ENCODE assay signal across 17 cellular contexts in genomic region chr2:120920438-120920814, GRCh38.
A peak's percentile ranks its signal among the peaks of the same experiment; 100 is the strongest.
DNase-seq lines count a peak whose midpoint lies in the region; ATAC-seq and TF ChIP-seq lines count a peak whose summit lies in the region.
"Had no signal": no experiment of that assay in that cellular context is flagged by ENCODE, and none has a peak within 500 bp of the region (broad histone marks: within the 10 kb centered on the region; RNA-seq: fewer than 3 reads in every experiment).

No MANE protein-coding gene starts in this region.

- TF ChIP-seq CTCF in GM23338 (conservative IDR thresholded peaks at IDR 0.05; ENCODE audit: low read depth in 2 of 2) (no peak), chondrocyte (IDR thresholded peaks at IDR 0.05) (no peak), mucosa of descending colon (IDR thresholded peaks at IDR 0.05) (no peak), endothelial cell (IDR thresholded peaks at IDR 0.05; ENCODE audit: unreplicated experiment) (no peak)

- H3K4me1 ChIP-seq in GM23338 (ENCODE audit: insufficient read depth) (no peaks in the 10 kb centered on the region), mesenchymal stem cell (ENCODE audit: control insufficient read depth, insufficient read depth, low read depth, low read length) (peaks cover 38% of the 10 kb centered on the region), skeletal muscle tissue (ENCODE audit: control insufficient read depth in 3 of 3, insufficient read depth in 3 of 3, low read length in 3 of 3) (peaks cover 21 to 42% (median 28%) of the 10 kb centered on the region in 3 donors), mucosa of descending colon (ENCODE audit: low read depth) (no peaks in the 10 kb centered on the region)
- H3K4me1 ChIP-seq: colonic mucosa had no signal

- WGBS in mesenchymal stem cell: 86% methylated on average over 7 of the region's 7 CpGs

- H3K4ac ChIP-seq in mesenchymal stem cell (ENCODE audit: low read depth in 1 of 2, low read length in 2 of 2): no peak overlapping the region

- peaks cover 5% of the 10 kb centered on the region for H3K27me3 Mint-ChIP-seq in GM23338 (ENCODE audit: insufficient read depth, low read depth, poor library complexity)
- no peaks in the 10 kb centered on the region for H3K27me3 Mint-ChIP-seq in chondrocyte (ENCODE audit: low read depth)
- peaks cover 9% of the 10 kb centered on the region for H3K27me3 Mint-ChIP-seq in endothelial cell (ENCODE audit: unreplicated experiment)
- H3K27me3 Mint-ChIP-seq: stimulated activated naive CD8-positive, alpha-beta T cell treated with anti-CD3 and anti-CD28 coated beads, Interleukin-15, amount 100 ng/mL, for 72 hours had no signal

- H2BK12ac ChIP-seq in mesenchymal stem cell (ENCODE audit: low read length in 2 of 2): peak overlapping the region in 1 of 2 experiments; percentile 23

- peak overlapping the region; percentile 29 for H4K8ac ChIP-seq in mesenchymal stem cell (ENCODE audit: low read length)

- ATAC-seq in GM23338: no peak
- ATAC-seq in HG02642 (IDR thresholded peaks at IDR 0.05; ENCODE audit: poor library complexity, unreplicated experiment): no peak
- ATAC-seq in mucosa of descending colon: no peak
- ATAC-seq: GM12878; stimulated activated naive CD8-positive, alpha-beta T cell treated with anti-CD3 and anti-CD28 coated beads, Interleukin-15, amount 100 ng/mL, for 72 hours; T-cell had no signal

- H3K4me3 Mint-ChIP-seq in GM23338: no peak overlapping the region
- peak overlapping the region; percentile 62 for H3K4me3 Mint-ChIP-seq in chondrocyte (ENCODE audit: unreplicated experiment)
- no peak overlapping the region for H3K4me3 Mint-ChIP-seq in endothelial cell (ENCODE audit: unreplicated experiment)
- H3K4me3 Mint-ChIP-seq: activated T-helper 1 cell treated with anti-CD3 and anti-CD28 coated beads, Interleukin-12 subunit alpha, Interleukin-12 subunit beta, Interleukin-2, Interleukin-4 antibody, amounts not matched to agents 30 ng/mL and 10 ng/mL and 1 ng/mL, durations not matched to agents 14 hours and 24 hours and 36 hours; stimulated activated naive CD8-positive, alpha-beta T cell treated with anti-CD3 and anti-CD28 coated beads, Interleukin-15, amount 100 ng/mL, for 72 hours; T-cell had no signal

- H3K9me3 ChIP-seq in mesenchymal stem cell (ENCODE audit: control insufficient read depth, low read length): no peaks in the 10 kb centered on the region
- H3K9me3 ChIP-seq in skeletal muscle tissue (ENCODE audit: control insufficient read depth in 3 of 3, low read length in 3 of 3): no peaks in the 10 kb centered on the region
- no peaks in the 10 kb centered on the region for H3K9me3 ChIP-seq in mucosa of descending colon
- H3K9me3 ChIP-seq: colonic mucosa, ovary had no signal

- H3K23ac ChIP-seq in mesenchymal stem cell (ENCODE audit: low read length in 2 of 2): no peak overlapping the region

- H4K20me1 ChIP-seq in GM23338 (replicated peaks; ENCODE audit: insufficient read depth): peaks cover 13% of the 10 kb centered on the region; the same call in 1 of the 2 replicates

- no peaks in the 10 kb centered on the region for H3K36me3 Mint-ChIP-seq in GM23338 (ENCODE audit: low read depth)
- H3K36me3 Mint-ChIP-seq in chondrocyte (ENCODE audit: low read depth): peaks cover 4% of the 10 kb centered on the region
- no peaks in the 10 kb centered on the region for H3K36me3 Mint-ChIP-seq in endothelial cell (ENCODE audit: low read depth, unreplicated experiment)
- H3K36me3 Mint-ChIP-seq: T-cell had no signal

- H3K18ac ChIP-seq in mesenchymal stem cell (ENCODE audit: low read depth in 1 of 2, low read length in 2 of 2): peak overlapping the region in 1 of 2 experiments; percentile 92

- H3F3A ChIP-seq in GM23338 (replicated peaks; ENCODE audit: low read depth): peaks cover 3% of the 10 kb centered on the region; the same call in 1 of the 2 replicates

- H3K27me3 ChIP-seq in GM23338 (ENCODE audit: insufficient read depth) (no peaks in the 10 kb centered on the region), mesenchymal stem cell (ENCODE audit: control insufficient read depth in 1 of 2, insufficient read depth in 1 of 2, low read length in 2 of 2) (no peaks in the 10 kb centered on the region), skeletal muscle tissue (ENCODE audit: control insufficient read depth in 3 of 3, insufficient read depth in 3 of 3, low read length in 3 of 3) (no peaks in the 10 kb centered on the region)
- H3K27me3 ChIP-seq: colonic mucosa, ovary had no signal

- no peak overlapping the region for H3K14ac ChIP-seq in mesenchymal stem cell (ENCODE audit: low read length in 2 of 2)

- no peak overlapping the region for H2AFZ ChIP-seq in GM23338
- H2AFZ ChIP-seq in mesenchymal stem cell (ENCODE audit: low read depth, low read length): no peak overlapping the region

- no peak overlapping the region for H2AK5ac ChIP-seq in mesenchymal stem cell (ENCODE audit: low read length, severe bottlenecking)

- H4K91ac ChIP-seq in mesenchymal stem cell (ENCODE audit: low read length): no peak overlapping the region

- peaks cover 13% of the 10 kb centered on the region for H3K79me2 ChIP-seq in GM23338 (replicated peaks; ENCODE audit: insufficient read depth)

- no peaks in the 10 kb centered on the region for H3K9me2 ChIP-seq in GM23338 (ENCODE audit: insufficient read depth)

- DNase-seq in GM23338 (ENCODE audit: low spot score): no peak
- DNase-seq in chondrocyte (ENCODE audit: low spot score): no peak
- no peak for DNase-seq in mesenchymal stem cell
- no peak for DNase-seq in mucosa of descending colon
- no peak for DNase-seq in activated CD4-positive, alpha-beta T cell treated with anti-CD3 and anti-CD28 coated beads for 1 hour
- DNase-seq in endothelial cell (ENCODE audit: low spot score): no peak
- DNase-seq: colonic mucosa; NCI-H1105 treated with DMSO at 0.1 percent for 48 hours; NCI-H82; stimulated activated CD4-positive, alpha-beta T cell treated with anti-CD3 and anti-CD28 coated beads, Interleukin-15, amount 100 ng/mL, for 24 hours; stimulated activated naive CD8-positive, alpha-beta T cell treated with anti-CD3 and anti-CD28 coated beads, Interleukin-15, amount 100 ng/mL, for 72 hours; T-cell had no signal

- H3K4me3 ChIP-seq in GM23338 (no peak overlapping the region), mesenchymal stem cell (ENCODE audit: insufficient read depth in 1 of 2, low read depth in 1 of 2, low read length in 2 of 2) (no peak overlapping the region), skeletal muscle tissue (ENCODE audit: low read length in 3 of 3) (peak overlapping the region in 1 of 3 donors; percentile 47), mucosa of descending colon (no peak overlapping the region)
- H3K4me3 ChIP-seq: colonic mucosa, GM12878, ovary had no signal

- intact Hi-C loops in mucosa of descending colon (cut with DNase I, micrococcal nuclease): no loop called here

- H3K27ac ChIP-seq in GM23338 (ENCODE audit: low read depth): no peak overlapping the region
- H3K27ac ChIP-seq in mesenchymal stem cell (ENCODE audit: low read length, poor library complexity, severe bottlenecking): peak overlapping the region; percentile 88
- peak overlapping the region; percentile 83 for H3K27ac ChIP-seq in skeletal muscle tissue (ENCODE audit: low read depth, low read length)
- H3K27ac ChIP-seq: colonic mucosa had no signal

- peak overlapping the region; percentile 89 for H3K27ac Mint-ChIP-seq in GM23338
- peak overlapping the region; percentile 100 for H3K27ac Mint-ChIP-seq in chondrocyte (ENCODE audit: unreplicated experiment)
- no peak overlapping the region for H3K27ac Mint-ChIP-seq in endothelial cell (ENCODE audit: unreplicated experiment)
- H3K27ac Mint-ChIP-seq: activated T-helper 1 cell treated with anti-CD3 and anti-CD28 coated beads, Interleukin-12 subunit alpha, Interleukin-12 subunit beta, Interleukin-2, Interleukin-4 antibody, amounts not matched to agents 30 ng/mL and 10 ng/mL and 1 ng/mL, durations not matched to agents 14 hours and 24 hours and 36 hours; stimulated activated naive CD8-positive, alpha-beta T cell treated with anti-CD3 and anti-CD28 coated beads, Interleukin-15, amount 100 ng/mL, for 72 hours; T-cell had no signal

- H3K9me3 Mint-ChIP-seq in GM23338 (no peaks in the 10 kb centered on the region), chondrocyte (ENCODE audit: low read depth) (no peaks in the 10 kb centered on the region), endothelial cell (ENCODE audit: unreplicated experiment) (no peaks in the 10 kb centered on the region)
- H3K9me3 Mint-ChIP-seq: activated T-helper 1 cell treated with anti-CD3 and anti-CD28 coated beads, Interleukin-12 subunit alpha, Interleukin-12 subunit beta, Interleukin-2, Interleukin-4 antibody, amounts not matched to agents 30 ng/mL and 10 ng/mL and 1 ng/mL, durations not matched to agents 14 hours and 24 hours and 36 hours; stimulated activated naive CD8-positive, alpha-beta T cell treated with anti-CD3 and anti-CD28 coated beads, Interleukin-15, amount 100 ng/mL, for 72 hours; T-cell had no signal

- H2BK5ac ChIP-seq in mesenchymal stem cell (ENCODE audit: low read depth, low read length, poor library complexity, severe bottlenecking): peak overlapping the region; percentile 67

- no peaks in the 10 kb centered on the region for H3K36me3 ChIP-seq in GM23338 (ENCODE audit: insufficient read depth)
- H3K36me3 ChIP-seq in mesenchymal stem cell (ENCODE audit: control insufficient read depth in 1 of 2, insufficient read depth in 2 of 2, low read depth in 1 of 2, low read length in 2 of 2): peaks cover 11 to 18% of the 10 kb centered on the region in 2 experiments
- peaks cover 0 to 4% (median 0%) of the 10 kb centered on the region in 3 donors for H3K36me3 ChIP-seq in skeletal muscle tissue (ENCODE audit: control insufficient read depth in 3 of 3, insufficient read depth in 3 of 3, low read length in 3 of 3)
- H3K36me3 ChIP-seq in mucosa of descending colon (ENCODE audit: low read depth): no peaks in the 10 kb centered on the region
- H3K36me3 ChIP-seq: colonic mucosa, ovary had no signal

- no peak overlapping the region for H2BK120ac ChIP-seq in mesenchymal stem cell (ENCODE audit: low read depth, low read length)

- peaks cover 9% of the 10 kb centered on the region for H3K4me1 Mint-ChIP-seq in GM23338
- H3K4me1 Mint-ChIP-seq in chondrocyte (ENCODE audit: low read depth): peaks cover 60% of the 10 kb centered on the region
- peaks cover 2% of the 10 kb centered on the region for H3K4me1 Mint-ChIP-seq in endothelial cell (ENCODE audit: unreplicated experiment)
- H3K4me1 Mint-ChIP-seq: stimulated activated naive CD8-positive, alpha-beta T cell treated with anti-CD3 and anti-CD28 coated beads, Interleukin-15, amount 100 ng/mL, for 72 hours; T-cell had no signal

- H2BK15ac ChIP-seq in mesenchymal stem cell (ENCODE audit: low read depth, poor library complexity, severe bottlenecking): no peak overlapping the region

- H3K79me1 ChIP-seq in mesenchymal stem cell (replicated peaks; ENCODE audit: low read length, poor library complexity, severe bottlenecking): peaks cover 29% of the 10 kb centered on the region

- peak overlapping the region; percentile 66 for H3K9ac ChIP-seq in mesenchymal stem cell (ENCODE audit: low read length)
- peak overlapping the region; percentile 29 to 40 (median 30) for H3K9ac ChIP-seq in skeletal muscle tissue (ENCODE audit: low read depth in 1 of 3, low read length in 3 of 3)

- H3K4me2 ChIP-seq in GM23338 (no peak overlapping the region), mesenchymal stem cell (ENCODE audit: low read length, poor library complexity, severe bottlenecking) (no peak overlapping the region)

TF ChIP-seq in GM23338, 12 proteins besides CTCF, POLR2A, EP300 and RAD21 (continues in another document):
- TF ChIP-seq POLR2AphosphoS5 (IDR thresholded peaks at IDR 0.05; ENCODE audit: low read depth): no peak
